Comparison of ENCODE assay signal across 13 cellular contexts in genomic region chr16:3460121-3460520, GRCh38. TPM values are rescaled to one million over a fixed set of nuclear protein-coding genes. Genes with fewer than 3 reads are reported as not detected.
A peak's percentile ranks its signal among the peaks of the same experiment; 100 is the strongest.
DNase-seq lines count a peak whose midpoint lies in the region; ATAC-seq, FAIRE-seq and TF ChIP-seq lines count a peak whose summit lies in the region.
"Had no signal": no experiment of that assay in that cellular context is flagged by ENCODE, and none has a peak within 500 bp of the region (broad histone marks: within the 10 kb centered on the region; RNA-seq: fewer than 3 reads in every experiment).

No MANE protein-coding gene starts in this region.

- H3K36me3 ChIP-seq in Caco-2 (ENCODE audit: control insufficient read depth, insufficient read depth, low read length) (no peaks in the 10 kb centered on the region), osteoblast (ENCODE audit: insufficient read depth, low read length) (no peaks in the 10 kb centered on the region)

- no peaks in the 10 kb centered on the region for H3K9me3 Mint-ChIP-seq in Caco-2 (ENCODE audit: unreplicated experiment)

- H3K4me1 ChIP-seq in Caco-2 (peaks cover 17% of the 10 kb centered on the region), osteoblast (ENCODE audit: insufficient read depth, low read length) (peaks cover 20% of the 10 kb centered on the region)

- peaks cover 57% of the 10 kb centered on the region for H4K20me1 ChIP-seq in osteoblast (ENCODE audit: insufficient read depth, low read length)

- H3K79me2 ChIP-seq in osteoblast (ENCODE audit: insufficient read depth, low read length), result peaks cover 75% of the 10 kb centered on the region

- H3K36me3 Mint-ChIP-seq in Caco-2 (ENCODE audit: insufficient read depth, unreplicated experiment), result peaks cover 47% of the 10 kb centered on the region

- no peaks in the 10 kb centered on the region for H3K9me3 ChIP-seq in Caco-2
- H3K9me3 ChIP-seq in osteoblast (ENCODE audit: low read depth, low read length), result no peaks in the 10 kb centered on the region

- FAIRE-seq in endometrium (lab: Jason Lieb, UNC), result peak; percentile 23
- FAIRE-seq: HTR-8/SVneo had no signal

- no peaks in the 10 kb centered on the region for H3K27me3 ChIP-seq in Caco-2 (replicated peaks; ENCODE audit: control insufficient read depth, insufficient read depth, low read length)
- no peaks in the 10 kb centered on the region for H3K27me3 ChIP-seq in osteoblast (ENCODE audit: insufficient read depth, low read length)

- peak overlapping the region; percentile 70 for H3K27ac Mint-ChIP-seq in Caco-2 (ENCODE audit: unreplicated experiment)

- CTCF ChIA-PET in Caco-2 (lab: Charles Lee), result no interaction called here

- ATAC-seq in HG02642 (IDR thresholded peaks at IDR 0.05; ENCODE audit: poor library complexity, unreplicated experiment), result no peak

- no peak overlapping the region for H3K4me3 ChIP-seq in Caco-2 (ENCODE audit: low read depth, low read length)
- H3K4me3 ChIP-seq in LNCaP clone FGC (ENCODE audit: low read depth, low read length), result peak overlapping the region; percentile 92
- H3K4me3 ChIP-seq in osteoblast (ENCODE audit: insufficient read depth, low read length), result no peak overlapping the region
- H3K4me3 ChIP-seq in coronary artery, result no peak overlapping the region

- no peak overlapping the region for H2AFZ ChIP-seq in osteoblast (ENCODE audit: low read length)

- no peak for TF ChIP-seq CTCF in Caco-2 (IDR thresholded peaks at IDR 0.05; ENCODE audit: insufficient read depth in 1 of 2, low read depth in 1 of 2, low read length in 1 of 2, severe bottlenecking in 1 of 2, unreplicated experiment in 1 of 2)
- no peak for TF ChIP-seq CTCF in LNCaP clone FGC (IDR thresholded peaks at IDR 0.05; ENCODE audit: control insufficient read depth, extremely low read depth, insufficient read depth)
- TF ChIP-seq CTCF in osteoblast (IDR thresholded peaks at IDR 0.05; ENCODE audit: extremely low read depth, low read depth, low read length), result no peak
- no peak for TF ChIP-seq CTCF in coronary artery (IDR thresholded peaks at IDR 0.05)

- no peak for DNase-seq in Caco-2
- no peak for DNase-seq in LNCaP clone FGC (ENCODE audit: low read depth)
- DNase-seq in osteoblast (ENCODE audit: insufficient read length, low spot score, missing footprints), result no peak
- DNase-seq in coronary artery (ENCODE audit: low spot score), result no peak
- DNase-seq in stimulated activated CD4-positive, alpha-beta T cell treated with anti-CD3 and anti-CD28 coated beads, Interleukin-4, amount 100 ng/mL, for 24 hours, result no peak
- DNase-seq: GF-D8; NCI-H345; stimulated activated CD4-positive, alpha-beta T cell treated with anti-CD3 and anti-CD28 coated beads, Interleukin-12 subunit alpha, Interleukin-12 subunit beta, amount 100 ng/mL, for 4 hours had no signal

- H3K27ac ChIP-seq in osteoblast (ENCODE audit: low read depth, low read length), result no peak overlapping the region
- no peak overlapping the region for H3K27ac ChIP-seq in coronary artery

- H3K27me3 Mint-ChIP-seq in Caco-2 (ENCODE audit: insufficient read depth, unreplicated experiment), result no peaks in the 10 kb centered on the region

- BruUV-seq in Caco-2 (replicated peaks; lab: Mats Ljungman, UMichigan), result no TSS peak

- H3K4me2 ChIP-seq in osteoblast (ENCODE audit: insufficient read depth, low read length), result peak overlapping the region; percentile 96

- peak overlapping the region; percentile 78 for H3K4me3 Mint-ChIP-seq in Caco-2 (ENCODE audit: unreplicated experiment)

- POLR2A ChIA-PET in Caco-2 (lab: Charles Lee), result no interaction called here

- intact Hi-C loops in Caco-2 (cut with micrococcal nuclease; ENCODE audit: unreplicated experiment), result no loop called here

- H3K4me1 Mint-ChIP-seq in Caco-2 (ENCODE audit: low read depth, unreplicated experiment), result peaks cover 27% of the 10 kb centered on the region

RNA-seq across cellular contexts. Expression of gene NAA60, which starts 16.6 kb away (rescaled TPM):
- total RNA-seq in Caco-2 (2022) (84.9 and 92.8 TPM in 2 replicates), osteoblast (19.7 and 27.5 TPM in 2 replicates)

RNA-seq across cellular contexts. Expression of gene ZNF597, which starts 16.8 kb away (rescaled TPM):
- total RNA-seq in Caco-2 (2022), result 3.7 and 3.8 TPM in 2 replicates
- total RNA-seq in osteoblast, result 2.9 TPM in 2 replicates

RNA-seq across cellular contexts. Expression of gene C16orf90, which starts 35.2 kb away (rescaled TPM):
- total RNA-seq in Caco-2 (2022) (not detected in 2 replicates), osteoblast (not detected in 2 replicates)
- total RNA-seq: subcutaneous adipose tissue; T-helper 1 cell treated with Interleukin-12 subunit alpha and Interleukin-12 subunit beta and Interleukin-4 antibody, amounts not matched to agents 30 ng/mL and 1 ng/mL, for 36 hours had no signal

RNA-seq across cellular contexts. Expression of gene CLUAP1, which starts 40.7 kb away (rescaled TPM):
- total RNA-seq in Caco-2 (2022) (11.8 and 20.2 TPM in 2 replicates), osteoblast (17.0 and 18.6 TPM in 2 replicates)

RNA-seq across cellular contexts. Expression of gene ZNF174, which starts 59.1 kb away (rescaled TPM):
- total RNA-seq in Caco-2 (2022) (11.9 and 12.6 TPM in 2 replicates), osteoblast (9.7 and 11.2 TPM in 2 replicates)
